Comparison of ENCODE assay signal across 8 cellular contexts in the genomic region with DNA sequence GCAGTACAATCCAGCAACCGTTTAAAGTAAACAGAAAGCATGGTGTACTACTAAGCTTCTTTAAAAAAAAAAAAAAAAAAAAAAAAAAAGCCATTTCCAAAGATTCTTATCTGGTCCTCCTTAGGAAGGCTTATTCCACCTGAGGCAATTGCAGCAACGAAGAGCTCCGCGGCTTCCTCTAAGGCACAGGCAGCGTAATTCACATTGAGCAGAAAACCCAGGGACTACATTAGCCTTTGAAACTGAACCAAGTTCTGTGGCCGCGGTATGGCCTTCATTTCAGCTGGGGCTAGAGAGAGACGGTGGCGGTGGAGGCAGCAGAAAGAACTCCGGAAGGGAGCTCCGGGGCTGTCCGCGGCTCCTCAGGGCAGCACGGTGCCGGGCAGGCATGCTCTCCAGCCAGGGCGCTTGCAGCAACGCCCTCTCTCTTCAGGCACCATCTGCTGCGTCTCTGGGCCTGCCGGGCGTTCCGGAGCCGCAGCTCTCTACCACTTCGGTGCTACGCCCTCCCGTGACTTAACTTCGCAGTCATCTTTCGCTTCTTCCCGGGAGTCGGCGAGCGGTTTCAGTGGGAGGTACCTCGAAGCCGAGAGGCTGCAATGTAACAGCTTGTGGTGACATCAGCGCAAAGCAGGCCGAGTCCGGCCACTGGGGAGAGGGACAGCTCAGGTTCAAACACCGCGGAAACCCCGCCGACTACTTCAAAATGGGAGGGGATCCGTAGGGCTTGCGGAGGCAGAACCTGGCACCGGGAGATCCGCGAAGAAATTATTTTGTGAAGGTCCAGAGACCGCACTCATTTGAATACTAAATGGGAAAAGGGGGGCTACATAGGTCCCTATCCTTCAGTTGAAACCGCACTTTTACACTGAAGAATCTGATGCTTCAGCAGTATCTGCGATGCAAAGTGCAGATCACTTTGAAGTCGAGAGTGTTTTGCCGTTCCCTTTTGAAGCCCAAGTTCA.
DNase-seq lines count a peak whose midpoint lies in the region; ATAC-seq lines count a peak whose summit lies in the region.

No MANE protein-coding gene starts in this region.

- DNase-seq in Ammon's horn (ENCODE audit: low spot score): peak; percentile 91
- DNase-seq in NCI-H345 (lab: John Stamatoyannopoulos, UW): peak; percentile 85
- DNase-seq in activated CD4-positive, alpha-beta T cell treated with anti-CD3 and anti-CD28 coated beads for 36 hours: peak; percentile 85
- peak; percentile 95 for DNase-seq in dermis blood vessel endothelial cell
- DNase-seq in left lobe of liver (ENCODE audit: low spot score): peak; percentile 91
- peak; percentile 79 for DNase-seq in stimulated activated CD4-positive, alpha-beta T cell treated with anti-CD3 and anti-CD28 coated beads, Interleukin-1b, Interleukin-23, amount 100 ng/mL, for 48 hours

- no peaks in the 10 kb centered on the region for H3K36me3 Mint-ChIP-seq in activated CD4-positive, alpha-beta T cell treated with anti-CD3 and anti-CD28 coated beads for 36 hours (ENCODE audit: low read depth)

- POLR2A ChIA-PET in activated CD4-positive, alpha-beta T cell treated with anti-CD3 and anti-CD28 coated beads for 36 hours (lab: Charles Lee): interaction anchor here (0.9 kb wide), 1 partner anchor 12 kb away, joined by 3 read pairs; no protein-coding TSS in a partner anchor

- H3K27ac Mint-ChIP-seq in activated CD4-positive, alpha-beta T cell treated with anti-CD3 and anti-CD28 coated beads for 36 hours: no peak overlapping the region

- H3K9me3 Mint-ChIP-seq in activated CD4-positive, alpha-beta T cell treated with anti-CD3 and anti-CD28 coated beads for 36 hours (ENCODE audit: low read depth): no peaks in the 10 kb centered on the region

- intact Hi-C loops in activated CD4-positive, alpha-beta T cell treated with anti-CD3 and anti-CD28 coated beads for 36 hours (cut with DNase I, micrococcal nuclease): loop anchor here (2.0 kb wide), 2 partner anchors 50 to 52 kb away; no protein-coding TSS in a partner anchor

- H3K4me3 Mint-ChIP-seq in activated CD4-positive, alpha-beta T cell treated with anti-CD3 and anti-CD28 coated beads for 36 hours: no peak overlapping the region

- H3K4me1 Mint-ChIP-seq in activated CD4-positive, alpha-beta T cell treated with anti-CD3 and anti-CD28 coated beads for 36 hours: no peaks in the 10 kb centered on the region

- ATAC-seq in GM19035 (IDR thresholded peaks at IDR 0.05; ENCODE audit: unreplicated experiment): peak; percentile 96
- ATAC-seq in HG03196 (IDR thresholded peaks at IDR 0.05; ENCODE audit: unreplicated experiment): peak; percentile 97
- ATAC-seq in activated CD4-positive, alpha-beta T cell treated with anti-CD3 and anti-CD28 coated beads for 36 hours: peak; percentile 95
- ATAC-seq in left lobe of liver: peak; percentile 90

- no peaks in the 10 kb centered on the region for H3K27me3 Mint-ChIP-seq in activated CD4-positive, alpha-beta T cell treated with anti-CD3 and anti-CD28 coated beads for 36 hours

- CTCF ChIA-PET in activated CD4-positive, alpha-beta T cell treated with anti-CD3 and anti-CD28 coated beads for 36 hours (lab: Charles Lee): interaction anchor here (1.1 to 2.4 kb wide), 5 partner anchors 11 to 184 kb away, joined by 3 to 13 read pairs (median 7); no protein-coding TSS in a partner anchor

Comparison
In these comparisons a context has a peak if more than half of its experiments do, and no peak if none do; other contexts are left out.
1. Peak in every context shown above with its lines: DNase-seq and ATAC-seq.